In the genomic region with DNA sequence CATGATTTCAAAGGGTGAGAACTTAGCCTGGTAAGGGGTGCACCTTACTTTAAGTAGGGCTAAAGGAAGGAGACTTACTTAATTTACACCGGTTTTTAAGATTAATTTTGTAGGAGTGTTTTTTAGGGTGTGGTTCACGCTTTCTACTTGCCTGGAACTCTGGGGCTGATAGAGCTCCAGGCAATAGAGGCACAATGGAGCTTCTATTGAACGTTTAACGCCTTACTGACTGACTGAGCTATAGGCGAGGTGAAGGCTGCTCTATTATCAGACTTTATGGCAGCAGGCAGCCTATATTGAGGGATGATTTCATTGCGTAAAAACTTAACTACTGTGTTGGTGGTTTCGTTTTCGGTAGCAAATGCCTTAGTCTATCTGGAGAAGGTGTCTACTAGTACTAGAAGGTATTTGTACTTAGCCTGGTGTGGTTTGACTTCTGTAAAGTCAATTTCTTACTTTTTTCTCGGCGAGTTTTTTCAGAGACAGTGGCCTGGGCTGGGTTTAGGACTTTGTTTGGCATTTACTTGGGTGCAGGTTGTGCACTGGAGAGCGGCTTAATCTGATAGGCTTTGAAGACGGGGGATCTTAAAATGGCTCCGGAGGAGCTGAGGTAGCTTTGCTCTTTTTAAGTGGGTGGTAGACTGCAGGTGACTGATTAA, we compare ENCODE assay signal across 7 cellular contexts.
DNase-seq lines count a peak whose midpoint lies in the region; ATAC-seq, FAIRE-seq and TF ChIP-seq lines count a peak whose summit lies in the region.
"Not testable (repeated sequence)": the region's sequence is repeated elsewhere in the genome, so short reads cannot be mapped to it uniquely, and the experiment has no call there.

No MANE protein-coding gene starts in this region.

- BruUV-seq in HepG2 (replicated peaks; lab: Mats Ljungman, UMichigan): not testable (repeated sequence)

- H2AFZ ChIP-seq in HepG2 (ENCODE audit: low read length): not testable (repeated sequence)

- not testable (repeated sequence) for TF ChIP-seq CTCF in HFFc6 (IDR thresholded peaks at IDR 0.05); HepG2 (CRISPR knock-in tag; IDR thresholded peaks at IDR 0.05); progenitor cell of endocrine pancreas (IDR thresholded peaks at IDR 0.05; ENCODE audit: unreplicated experiment)

- H3K36me3 ChIP-seq in duodenal mucosa (ENCODE audit: control insufficient read depth in 1 of 2, insufficient read depth in 2 of 2, low read length in 2 of 2); HepG2 (replicated peaks in 1 of 2; ENCODE audit: control insufficient read depth in 1 of 2, insufficient read depth in 2 of 2, low read length in 2 of 2): not testable (repeated sequence)

- peak overlapping the region in 1 of 2 donors; percentile 56 for H3K9ac ChIP-seq in duodenal mucosa (ENCODE audit: low read depth in 1 of 2, low read length in 2 of 2)
- H3K9ac ChIP-seq in HepG2 (ENCODE audit: insufficient read depth, low read depth, low read length): not testable (repeated sequence)

- in situ Hi-C loops in HepG2 (cut with HindIII; ENCODE audit: extremely low pct_ligation_motif_present, low pct_unique_long_range_greater_than_20kb): not testable (repeated sequence)

- not testable (repeated sequence) for H3K27ac Mint-ChIP-seq in HFFc6; activated naive CD8-positive, alpha-beta T cell
- H3K27ac Mint-ChIP-seq in T-cell: peak overlapping the region; percentile 98 to 100
- peak overlapping the region; percentile 53 for H3K27ac Mint-ChIP-seq in progenitor cell of endocrine pancreas

- POLR2A ChIA-PET in T-cell (lab: Charles Lee): interaction anchor here in 1 of 2 donors (0.6 kb wide), 1 partner anchor 1266 kb away, joined by 12 read pairs; no protein-coding TSS in a partner anchor
- POLR2A ChIA-PET in HepG2 (lab: Yijun Ruan, JAX): not testable (repeated sequence)

- H3K27me3 Mint-ChIP-seq in HFFc6 (ENCODE audit: insufficient read depth): peaks cover 44% of the 10 kb centered on the region
- not testable (repeated sequence) for H3K27me3 Mint-ChIP-seq in T-cell; activated naive CD8-positive, alpha-beta T cell; progenitor cell of endocrine pancreas

- H4K20me1 ChIP-seq in HepG2 (ENCODE audit: insufficient read depth, low read length): not testable (repeated sequence)

- not testable (repeated sequence) for H3K9me3 ChIP-seq in duodenal mucosa (ENCODE audit: control insufficient read depth in 1 of 2, low read length in 2 of 2); HepG2 (ENCODE audit: low read length)

- not testable (repeated sequence) for TF ChIP-seq POLR2A in HepG2 (IDR thresholded peaks at IDR 0.05; ENCODE audit: insufficient read depth in 1 of 2, low read depth in 2 of 2, low read length in 2 of 2)

- WGBS in HepG2 (ENCODE audit: low lambda C conversion rate): 30% methylated on average over 13 of the region's 13 CpGs

- H3K36me3 Mint-ChIP-seq in HFFc6 (ENCODE audit: low read depth); T-cell; activated naive CD8-positive, alpha-beta T cell; progenitor cell of endocrine pancreas (ENCODE audit: insufficient read depth): not testable (repeated sequence)

- ATAC-seq in T-cell (replicated peaks in 1 of 4): peak in 1 of 4 experiments; percentile 38
- ATAC-seq in HepG2: not testable (repeated sequence)

- H3K4me3 ChIP-seq in duodenal mucosa (ENCODE audit: low read depth in 1 of 2, low read length in 2 of 2): peak overlapping the region; percentile 43 to 47
- H3K4me3 ChIP-seq in HepG2 (replicated peaks in 1 of 3; ENCODE audit: insufficient read depth in 1 of 3, low read depth in 2 of 3, low read length in 3 of 3): not testable (repeated sequence)

- H3K4me1 Mint-ChIP-seq in HFFc6 (ENCODE audit: low read depth) (peaks cover 11% of the 10 kb centered on the region), T-cell (peaks cover 25 to 43% (median 40%) of the 10 kb centered on the region in 3 donors), progenitor cell of endocrine pancreas (ENCODE audit: low read depth) (peaks cover 53% of the 10 kb centered on the region)
- peaks cover 10% of the 10 kb centered on the region for H3K4me1 Mint-ChIP-seq in activated naive CD8-positive, alpha-beta T cell (ENCODE audit: low read depth)

- H3K27me3 ChIP-seq in duodenal mucosa (ENCODE audit: control insufficient read depth in 1 of 2, insufficient read depth in 2 of 2, low read length in 2 of 2); HepG2 (ENCODE audit: control insufficient read depth in 1 of 2, insufficient read depth in 2 of 2, low read length in 2 of 2): not testable (repeated sequence)

- intact Hi-C loops in HepG2 (cut with micrococcal nuclease; ENCODE audit: unreplicated experiment): not testable (repeated sequence)

- DNase-seq in HFFc6; HepG2 (ENCODE audit: low spot score); progenitor cell of endocrine pancreas (ENCODE audit: low spot score, unreplicated experiment): not testable (repeated sequence)
- peak in 10 of 34 experiments; percentile 4 to 42 (median 14) for DNase-seq in T-cell
- peak; percentile 23 for DNase-seq in activated T-cell treated with anti-CD3 and anti-CD28 coated beads, Interleukin-2, amount 50 U/mL, for 1 hour

- H3K4me1 ChIP-seq in duodenal mucosa (ENCODE audit: control insufficient read depth in 1 of 2, insufficient read depth in 2 of 2, low read length in 2 of 2): not testable (repeated sequence)
- peaks cover 40% of the 10 kb centered on the region for H3K4me1 ChIP-seq in HepG2 (ENCODE audit: insufficient read depth, low read length)

- H3K9me3 Mint-ChIP-seq in HFFc6; T-cell; activated naive CD8-positive, alpha-beta T cell (ENCODE audit: low read depth); progenitor cell of endocrine pancreas (ENCODE audit: low read depth): not testable (repeated sequence)

- TF ChIP-seq RAD21 in HepG2 (CRISPR knock-in tag; IDR thresholded peaks at IDR 0.05): not testable (repeated sequence)

- not testable (repeated sequence) for H3K79me2 ChIP-seq in HepG2 (ENCODE audit: insufficient read depth, low read length)

- FAIRE-seq in HepG2 (lab: Jason Lieb, UNC): not testable (repeated sequence)

- H3K4me3 Mint-ChIP-seq in HFFc6 (peak overlapping the region; percentile 59), T-cell (peak overlapping the region; percentile 82 to 94 (median 90))
- peak overlapping the region; percentile 55 for H3K4me3 Mint-ChIP-seq in activated naive CD8-positive, alpha-beta T cell
- not testable (repeated sequence) for H3K4me3 Mint-ChIP-seq in progenitor cell of endocrine pancreas (ENCODE audit: low read depth)

- not testable (repeated sequence) for H3K27ac ChIP-seq in duodenal mucosa (ENCODE audit: low read depth, low read length); HepG2 (ENCODE audit: extremely low read length, insufficient read depth, low read length)

- TF ChIP-seq EP300 in HepG2 (IDR thresholded peaks at IDR 0.05; ENCODE audit: low read depth in 2 of 2, low read length in 2 of 2); HepG2 (CRISPR knock-in tag; IDR thresholded peaks at IDR 0.05; ENCODE audit: borderline replicate concordance): not testable (repeated sequence)

- CTCF ChIA-PET in T-cell (lab: Charles Lee); HepG2 (lab: Yijun Ruan, JAX; ENCODE audit: low intra/inter-chr PET ratio, low total read pairs): not testable (repeated sequence)

- H3K4me2 ChIP-seq in HepG2 (ENCODE audit: low read depth, low read length): peak overlapping the region; percentile 72
